8 cellular contexts compared by ENCODE assay signal in the genomic region with DNA sequence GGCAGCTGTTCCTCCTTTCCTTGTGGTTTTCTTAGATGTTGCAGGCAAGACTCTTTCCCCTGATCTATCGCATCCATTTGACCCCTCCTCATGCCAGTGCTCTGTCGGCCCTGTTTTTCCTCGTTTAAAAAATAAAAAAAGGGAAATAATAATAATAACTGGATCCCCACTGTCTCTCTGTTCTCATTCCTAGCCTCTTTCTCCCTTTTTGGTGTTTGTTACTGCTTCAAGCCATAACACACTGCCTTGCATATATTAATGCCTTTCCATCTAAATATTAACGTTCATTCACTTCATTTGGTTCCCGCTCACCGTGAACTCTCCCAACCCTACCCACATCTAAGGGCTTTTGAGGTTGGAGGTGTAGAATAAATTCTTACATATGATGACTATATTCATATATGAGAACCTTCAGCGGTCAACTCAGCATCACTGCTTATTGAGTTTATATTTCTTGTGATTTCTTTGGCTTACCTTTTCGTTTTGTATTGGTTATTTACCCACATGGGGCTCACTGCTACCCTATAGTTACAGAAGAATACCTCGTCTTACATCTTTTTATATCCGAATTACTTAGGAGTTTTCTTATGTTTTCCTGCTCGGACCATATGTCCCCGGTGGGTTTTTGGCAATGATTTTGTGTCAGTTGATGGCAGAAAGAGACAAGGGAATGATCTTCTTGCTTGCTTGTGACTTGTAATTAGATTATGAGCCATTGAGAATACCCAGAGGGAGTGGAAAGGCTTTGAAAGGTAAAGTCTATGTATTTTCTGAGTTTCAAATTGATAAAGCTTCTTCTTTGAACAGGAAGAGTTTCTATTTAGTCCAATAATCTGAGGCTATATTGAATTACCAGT. TPM values are rescaled to one million over a fixed set of nuclear protein-coding genes. Genes with fewer than 3 reads are reported as not detected.
DNase-seq lines count a peak whose midpoint lies in the region; ATAC-seq, FAIRE-seq and TF ChIP-seq lines count a peak whose summit lies in the region.

No MANE protein-coding gene starts in this region.

- H3K4me1 ChIP-seq in GM12878 (ENCODE audit: control insufficient read depth, insufficient read depth, low read length) (no peaks in the 10 kb centered on the region), tibial artery (peaks cover 0 to 15% (median 9%) of the 10 kb centered on the region in 4 donors)

- peak overlapping the region; percentile 99 for H2AFZ ChIP-seq in GM12878 (ENCODE audit: control insufficient read depth, low read depth, low read length)

- no peaks in the 10 kb centered on the region for H3K27me3 Mint-ChIP-seq in mesothelial cell of epicardium (ENCODE audit: low read depth)

- RAD21 ChIA-PET in GM12878 (lab: Charles Lee; ENCODE audit: unreplicated experiment) = interaction anchor here (0.9 to 1.8 kb wide), 8 partner anchors 11 to 345 kb away, joined by 3 to 9 read pairs (median 5); no protein-coding TSS in a partner anchor

- H3K79me2 ChIP-seq in GM12878 (ENCODE audit: control insufficient read depth, insufficient read depth, low read length) = peaks cover 22% of the 10 kb centered on the region

- FAIRE-seq in GM12878 (lab: Jason Lieb, UNC) = peak; percentile 47

- CTCF ChIA-PET in GM12878 (lab: Yijun Ruan, JAX) = interaction anchor here (0.6 to 1.8 kb wide), 6 partner anchors 10 to 277 kb away, joined by 3 to 13 read pairs (median 4); no protein-coding TSS in a partner anchor

- ATAC-seq in GM21717 (IDR thresholded peaks at IDR 0.05; ENCODE audit: unreplicated experiment) = peak; percentile 25
- ATAC-seq in GM12878 = peak; percentile 50
- ATAC-seq in left colon = peak; percentile 24

- peak overlapping the region; percentile 96 for H3K27ac ChIP-seq in KOPT-K1 (ENCODE audit: low read depth, low read length, poor library complexity, severe bottlenecking)
- H3K27ac ChIP-seq in GM12878 (ENCODE audit: control insufficient read depth, insufficient read depth) = peak overlapping the region; percentile 94
- H3K27ac ChIP-seq in tibial artery = peak overlapping the region; percentile 81 to 85

- DNase-seq in GM12865 (ENCODE audit: low read depth) (peak; percentile 1), GM12878 (ENCODE audit: low read depth, low spot score) (no peak), left colon (no peak), tibial artery (no peak), mesothelial cell of epicardium (ENCODE audit: low spot score in 2 of 2, unreplicated experiment in 2 of 2) (no peak), H4 (ENCODE audit: low spot score) (no peak)

- H3K27me3 ChIP-seq in GM12878 (replicated peaks in 1 of 2; ENCODE audit: control insufficient read depth in 2 of 2, insufficient read depth in 2 of 2, low read length in 1 of 2) (no peaks in the 10 kb centered on the region), tibial artery (no peaks in the 10 kb centered on the region)

- peak overlapping the region; percentile 66 for H3K4me2 ChIP-seq in GM12878 (ENCODE audit: control insufficient read depth, insufficient read depth)

- no peak overlapping the region for H3K4me3 Mint-ChIP-seq in mesothelial cell of epicardium

- SMC1A ChIA-PET in GM12878 (lab: Charles Lee; ENCODE audit: uncharacterized antibody, unreplicated experiment) = interaction anchor here (0.7 to 1.5 kb wide), 6 partner anchors 10 to 57 kb away, joined by 3 to 7 read pairs (median 5); no protein-coding TSS in a partner anchor

- POLR2A ChIA-PET in GM12878 (lab: Charles Lee) = interaction anchor here (1.2 kb wide), 1 partner anchor 10 kb away, joined by 6 read pairs; no protein-coding TSS in a partner anchor

- H3K9me3 ChIP-seq in KOPT-K1 (ENCODE audit: insufficient read depth, low read length, poor library complexity, severe bottlenecking) = no peaks in the 10 kb centered on the region
- H3K9me3 ChIP-seq in GM12878 (replicated peaks; ENCODE audit: control insufficient read depth, insufficient read depth, low read length) = no peaks in the 10 kb centered on the region
- H3K9me3 ChIP-seq in tibial artery = no peaks in the 10 kb centered on the region

- H3K9me3 Mint-ChIP-seq in mesothelial cell of epicardium = no peaks in the 10 kb centered on the region

- in situ Hi-C loops in GM12878 (cut with MboI) = no loop called here

- no peaks in the 10 kb centered on the region for H3K4me1 Mint-ChIP-seq in mesothelial cell of epicardium

- no peak for TF ChIP-seq POLR2A in GM12878 (IDR thresholded peaks at IDR 0.05; ENCODE audit: low read depth, low read length)

- TF ChIP-seq RAD21 in GM12878 (IDR thresholded peaks at IDR 0.05; ENCODE audit: insufficient read depth, low read depth, low read length) = no peak

- WGBS in GM12878 (ENCODE audit: insufficient coverage, insufficient replicate concordance, low lambda C conversion rate, missing lambda C conversion rate) = 10% methylated on average over 12 of the region's 12 CpGs

- intact Hi-C loops in GM12878 (cut with micrococcal nuclease; ENCODE audit: unreplicated experiment) (loop anchor here (2.0 to 5.0 kb wide), 3 partner anchors 26 to 347 kb away; partner anchors contain the start of gene USP1), left colon (cut with DNase I, micrococcal nuclease) (no loop called here), tibial artery (cut with DNase I; ENCODE audit: low total_unique reads) (no loop called here)

- H3K4me3 ChIP-seq in GM12865 (ENCODE audit: low read depth, low read length) (peak overlapping the region; percentile 99), GM12878 (peak overlapping the region; percentile 100), tibial artery (peak overlapping the region; percentile 63 to 73)

- TF ChIP-seq EP300 in GM12878 (IDR thresholded peaks at IDR 0.05; ENCODE audit: borderline replicate concordance in 1 of 2, control insufficient read depth in 1 of 2, low read depth in 2 of 2, low read length in 2 of 2) = no peak

- BruUV-seq in GM12878 (replicated peaks; lab: Mats Ljungman, UMichigan) = TSS peak; percentile 85

- no peaks in the 10 kb centered on the region for H3K36me3 Mint-ChIP-seq in mesothelial cell of epicardium

- H3K36me3 ChIP-seq in KOPT-K1 (ENCODE audit: insufficient read depth, low read length) (no peaks in the 10 kb centered on the region), GM12878 (ENCODE audit: control insufficient read depth in 2 of 2, insufficient read depth in 2 of 2, low read length in 1 of 2) (no peaks in the 10 kb centered on the region), tibial artery (no peaks in the 10 kb centered on the region)

- no peaks in the 10 kb centered on the region for H4K20me1 ChIP-seq in GM12878 (ENCODE audit: control insufficient read depth, insufficient read depth)

- H3K27ac Mint-ChIP-seq in mesothelial cell of epicardium = no peak overlapping the region

- H3K9ac ChIP-seq in GM12878 (ENCODE audit: control insufficient read depth, insufficient read depth, low read length) = peak overlapping the region; percentile 74

- TF ChIP-seq CTCF in GM12865 (IDR thresholded peaks at IDR 0.05; ENCODE audit: insufficient read depth, low read depth, low read length, missing control alignments) = peak; percentile 1
- no peak; a peak in 1 of 6 replicates for TF ChIP-seq CTCF in GM12878 (IDR thresholded peaks at IDR 0.05 in 2 of 3, conservative IDR thresholded peaks at IDR 0.05 in 1 of 3; ENCODE audit: control insufficient read depth in 2 of 3, extremely low read depth in 1 of 3, insufficient read depth in 1 of 3, low read depth in 3 of 3, low read length in 3 of 3)
- TF ChIP-seq CTCF in tibial artery (IDR thresholded peaks at IDR 0.05) = no peak
- no peak for TF ChIP-seq CTCF in mesothelial cell of epicardium (IDR thresholded peaks at IDR 0.05; ENCODE audit: unreplicated experiment)

TF ChIP-seq in GM12878, 131 proteins besides CTCF, POLR2A, EP300 and RAD21:
- no peak for TF ChIP-seq CEBPB (IDR thresholded peaks at IDR 0.05; ENCODE audit: borderline replicate concordance in 1 of 2, low read depth in 2 of 2, low read length in 2 of 2)
- TF ChIP-seq MEF2B (IDR thresholded peaks at IDR 0.05; ENCODE audit: partially characterized antibody, poor library complexity, severe bottlenecking) = peak; percentile 3
- no peak for TF ChIP-seq ZNF274 (IDR thresholded peaks at IDR 0.05; ENCODE audit: insufficient read depth, insufficient read length)
- no peak for TF ChIP-seq JUND (IDR thresholded peaks at IDR 0.05; ENCODE audit: low read depth, low read length)
- TF ChIP-seq CREM (IDR thresholded peaks at IDR 0.05; ENCODE audit: low read depth) = no peak

RNA-seq across cellular contexts. Expression of gene ATG4C, which starts 0.8 kb away (rescaled TPM):
- total RNA-seq in GM12878 (2013; cell fraction: nucleolus; rRNA removed) = 16.2 and 18.3 TPM in 2 replicates
- total RNA-seq in GM12878 (2014; rRNA removed) (8.1 and 10.5 TPM in 2 replicates), GM12878 (2014; rRNA removed; fragmentation: Illumina TruSeq; extraction: Trizol) (9.2 and 9.8 TPM in 2 replicates), GM12878 (2021) (12.2 and 13.2 TPM in 2 replicates), left colon (1 to 10 TPM; 6.8 to 7.3 TPM), mesothelial cell of epicardium (11.1 to 11.4 TPM (median 11.3 TPM) in 3 replicates)
- polyA plus RNA-seq in GM12878 (2011; ENCODE audit: low read depth) = 4.9 TPM
- polyA plus RNA-seq in GM12878 (2011; rRNA removed) (19.3 and 29.5 TPM in 2 replicates), GM12878 (2014; fragmentation: Illumina TruSeq; extraction: Trizol) (18.5 and 25.0 TPM in 2 replicates), GM12878 (2014; fragmentation: Nextera tagmentation; extraction: Ambion mirVana) (10 to 100 TPM; 21.3 to 30.9 TPM), GM12878 (2014; rRNA removed) (11.6 and 14.4 TPM in 2 replicates), GM12878 (2016; fragmentation: Nextera tagmentation; extraction: Ambion mirVana) (10 to 100 TPM; 26.9 to 30.6 TPM)
- 4.7 and 5.8 TPM in 2 replicates for polyA plus RNA-seq in GM12878 (2011; cell fraction: cytosol; rRNA removed)
- 4.8 and 5.8 TPM in 2 replicates for polyA plus RNA-seq in GM12878 (2011; cell fraction: nucleus; rRNA removed)
- polyA plus RNA-seq in GM12878 (2012) = 5.7 and 7.4 TPM in 2 replicates
- polyA minus RNA-seq in GM12878 (2011; rRNA and poly(A)+ RNA removed) = 10.8 and 13.2 TPM in 2 replicates
- polyA minus RNA-seq in GM12878 (2011; cell fraction: cytosol; rRNA and poly(A)+ RNA removed) = 3.6 and 6.8 TPM in 2 replicates
- polyA minus RNA-seq in GM12878 (2011; cell fraction: nucleus; rRNA and poly(A)+ RNA removed) = 3.9 and 4.3 TPM in 2 replicates
- 14.1 and 19.3 TPM in 2 replicates for total RNA-seq in H4 (2014; rRNA removed; shearing (Covaris generic))
